ENCODE assay signal across 9 cellular contexts in the genomic region with DNA sequence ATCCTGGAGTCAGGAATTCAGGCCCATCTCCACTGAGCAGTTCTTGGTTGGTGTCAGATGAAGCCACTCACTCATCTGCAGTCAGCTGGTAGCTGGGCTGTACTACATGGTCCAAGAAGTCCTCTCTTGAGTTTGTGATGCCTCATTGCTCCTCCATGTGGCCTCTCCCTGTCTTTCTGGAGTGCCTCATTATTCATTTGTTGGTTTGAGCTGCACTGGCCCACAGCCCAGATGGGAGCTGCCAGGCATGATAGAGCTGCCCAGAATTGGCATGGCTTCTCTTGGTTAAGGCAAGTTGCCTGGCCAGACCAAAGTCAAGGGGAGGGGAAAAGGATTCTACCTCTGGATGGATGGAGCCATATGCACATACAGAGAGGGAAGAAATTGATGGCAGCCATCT. TPM values are rescaled to one million over a fixed set of nuclear protein-coding genes. Genes with fewer than 3 reads are reported as not detected.
DNase-seq lines count a peak whose midpoint lies in the region; ATAC-seq, FAIRE-seq and TF ChIP-seq lines count a peak whose summit lies in the region.
"Had no signal": no experiment of that assay in that cellular context is flagged by ENCODE, and none has a peak within 500 bp of the region (broad histone marks: within the 10 kb centered on the region; RNA-seq: fewer than 3 reads in every experiment).

No MANE protein-coding gene starts in this region.

- no peak for FAIRE-seq in urothelium cell line (lab: Jason Lieb, UNC)

- no peaks in the 10 kb centered on the region for H3K27me3 ChIP-seq in HCT116 (ENCODE audit: insufficient read depth, low read length)

- peak; percentile 36 for ATAC-seq in HCT116
- no peak for ATAC-seq in HG03571 (IDR thresholded peaks at IDR 0.05; ENCODE audit: unreplicated experiment)
- ATAC-seq: lower lobe of right lung had no signal

- no peak overlapping the region for H3K9ac ChIP-seq in HCT116 (ENCODE audit: low read length)

- H3K4me2 ChIP-seq in HCT116 (ENCODE audit: low read length) = no peak overlapping the region

- H3K36me3 ChIP-seq in HCT116 (ENCODE audit: control insufficient read depth in 1 of 2, insufficient read depth in 2 of 2, low read length in 2 of 2) = peaks cover 10 to 31% of the 10 kb centered on the region in 2 experiments

- H3K79me2 ChIP-seq in HCT116 (ENCODE audit: insufficient read depth, low read length) = peaks cover 4% of the 10 kb centered on the region; the same call in 1 of the 2 replicates

- H2AFZ ChIP-seq in HCT116 (ENCODE audit: low read depth, low read length, poor library complexity, severe bottlenecking) = no peak overlapping the region

- POLR2A ChIA-PET in HCT116 (lab: Charles Lee) = interaction anchor here (2.0 kb wide), 1 partner anchor 8 kb away, joined by 6 read pairs; a partner anchor contains a TSS

- no peak for TF ChIP-seq RAD21 in HCT116 (IDR thresholded peaks at IDR 0.05; ENCODE audit: low read depth)

- no peaks in the 10 kb centered on the region for H3K9me2 ChIP-seq in HCT116 (ENCODE audit: insufficient read depth)

- H3K4me3 ChIP-seq in HCT116 (replicated peaks in 1 of 2; ENCODE audit: low read depth in 1 of 2, low read length in 2 of 2) (no peak overlapping the region), lower leg skin (ENCODE audit: low read depth, poor library complexity, severe bottlenecking) (no peak overlapping the region)
- H3K4me3 ChIP-seq: lower lobe of right lung had no signal

- intact Hi-C loops in HCT116 (cut with micrococcal nuclease) (no loop called here), lower leg skin (cut with DNase I; ENCODE audit: low total_unique reads) (no loop called here)

- H4K20me1 ChIP-seq in HCT116 (ENCODE audit: insufficient read depth) = no peaks in the 10 kb centered on the region

- CTCF ChIA-PET in HCT116 (lab: Charles Lee) = no interaction called here

- DNase-seq in HCT116 (ENCODE audit: low read depth, low spot score) (no peak), NCI-H69 (lab: John Stamatoyannopoulos, UW) (peak; percentile 69), fibroblast of gingiva (ENCODE audit: low read depth) (peak; percentile 79), renal cortical epithelial cell (ENCODE audit: low read depth) (peak; percentile 92), SIG-M5 treated with dmso at 0.1 percent for 504 hours (lab: John Stamatoyannopoulos, UW; ENCODE audit: unreplicated experiment) (no peak), urothelium cell line (ENCODE audit: low spot score) (no peak), lower leg skin (ENCODE audit: low spot score in 2 of 2) (no peak)
- DNase-seq: lower lobe of right lung had no signal

- RAD21 ChIA-PET in HCT116 (lab: Charles Lee; ENCODE audit: low non-redundant PET in 1 of 2, low total read pairs in 2 of 2, uncharacterized antibody in 2 of 2, unreplicated experiment in 2 of 2) = no interaction called here

- BruUV-seq in HCT116 (replicated peaks; lab: Mats Ljungman, UMichigan) = no TSS peak

- TF ChIP-seq CTCF in HCT116 (IDR thresholded peaks at IDR 0.05 in 2 of 3, conservative IDR thresholded peaks at IDR 0.05 in 1 of 3; ENCODE audit: borderline replicate concordance in 1 of 3, insufficient read depth in 1 of 3, low read depth in 2 of 3, low read length in 2 of 3) = no peak
- no peak for TF ChIP-seq CTCF in lower leg skin (IDR thresholded peaks at IDR 0.05)

- no peaks in the 10 kb centered on the region for H3K9me3 ChIP-seq in HCT116 (ENCODE audit: control insufficient read depth in 1 of 2, insufficient read depth in 1 of 2, low read depth in 1 of 2, low read length in 2 of 2)
- H3K9me3 ChIP-seq: lower lobe of right lung had no signal

- H3K27ac ChIP-seq in HCT116 (ENCODE audit: low read depth, low read length) = no peak overlapping the region
- H3K27ac ChIP-seq: lower lobe of right lung had no signal

- TF ChIP-seq POLR2A in HCT116 (IDR thresholded peaks at IDR 0.05; ENCODE audit: borderline replicate concordance, extremely low read depth, insufficient read depth, insufficient read length) (no peak), lower leg skin (IDR thresholded peaks at IDR 0.05) (no peak)

- peaks cover 11 to 14% of the 10 kb centered on the region in 2 experiments for H3K4me1 ChIP-seq in HCT116 (ENCODE audit: control insufficient read depth in 1 of 2, insufficient read depth in 2 of 2, low read length in 2 of 2)

TF ChIP-seq in HCT116, 20 proteins besides CTCF, POLR2A, EP300 and RAD21:
- TF ChIP-seq ZFX (IDR thresholded peaks at IDR 0.05) (no peak), SRF (IDR thresholded peaks at IDR 0.05; ENCODE audit: low read depth) (no peak), JUND (IDR thresholded peaks at IDR 0.05) (no peak), SIN3A (IDR thresholded peaks at IDR 0.05; ENCODE audit: low read depth) (no peak), ZNF274 (IDR thresholded peaks at IDR 0.05; ENCODE audit: low read depth, low read length) (no peak), CEBPB (IDR thresholded peaks at IDR 0.05; ENCODE audit: low read depth) (no peak), EGR1 (IDR thresholded peaks at IDR 0.05; ENCODE audit: low read depth) (no peak), CBX3 (IDR thresholded peaks at IDR 0.05; ENCODE audit: low read depth) (no peak), YY1 (IDR thresholded peaks at IDR 0.05; ENCODE audit: extremely low read depth, insufficient replicate concordance, low read depth, low read length) (no peak), ELF1 (IDR thresholded peaks at IDR 0.05; ENCODE audit: borderline replicate concordance, low read depth) (no peak), SP1 (IDR thresholded peaks at IDR 0.05; ENCODE audit: low read depth) (no peak), POLR2AphosphoS5 (IDR thresholded peaks at IDR 0.05; ENCODE audit: low read depth, low read length) (no peak), TCF7L2 (IDR thresholded peaks at IDR 0.05; ENCODE audit: borderline replicate concordance, extremely low read depth, insufficient read depth, insufficient read length) (no peak)
- TF ChIP-seq, protein P1, sequence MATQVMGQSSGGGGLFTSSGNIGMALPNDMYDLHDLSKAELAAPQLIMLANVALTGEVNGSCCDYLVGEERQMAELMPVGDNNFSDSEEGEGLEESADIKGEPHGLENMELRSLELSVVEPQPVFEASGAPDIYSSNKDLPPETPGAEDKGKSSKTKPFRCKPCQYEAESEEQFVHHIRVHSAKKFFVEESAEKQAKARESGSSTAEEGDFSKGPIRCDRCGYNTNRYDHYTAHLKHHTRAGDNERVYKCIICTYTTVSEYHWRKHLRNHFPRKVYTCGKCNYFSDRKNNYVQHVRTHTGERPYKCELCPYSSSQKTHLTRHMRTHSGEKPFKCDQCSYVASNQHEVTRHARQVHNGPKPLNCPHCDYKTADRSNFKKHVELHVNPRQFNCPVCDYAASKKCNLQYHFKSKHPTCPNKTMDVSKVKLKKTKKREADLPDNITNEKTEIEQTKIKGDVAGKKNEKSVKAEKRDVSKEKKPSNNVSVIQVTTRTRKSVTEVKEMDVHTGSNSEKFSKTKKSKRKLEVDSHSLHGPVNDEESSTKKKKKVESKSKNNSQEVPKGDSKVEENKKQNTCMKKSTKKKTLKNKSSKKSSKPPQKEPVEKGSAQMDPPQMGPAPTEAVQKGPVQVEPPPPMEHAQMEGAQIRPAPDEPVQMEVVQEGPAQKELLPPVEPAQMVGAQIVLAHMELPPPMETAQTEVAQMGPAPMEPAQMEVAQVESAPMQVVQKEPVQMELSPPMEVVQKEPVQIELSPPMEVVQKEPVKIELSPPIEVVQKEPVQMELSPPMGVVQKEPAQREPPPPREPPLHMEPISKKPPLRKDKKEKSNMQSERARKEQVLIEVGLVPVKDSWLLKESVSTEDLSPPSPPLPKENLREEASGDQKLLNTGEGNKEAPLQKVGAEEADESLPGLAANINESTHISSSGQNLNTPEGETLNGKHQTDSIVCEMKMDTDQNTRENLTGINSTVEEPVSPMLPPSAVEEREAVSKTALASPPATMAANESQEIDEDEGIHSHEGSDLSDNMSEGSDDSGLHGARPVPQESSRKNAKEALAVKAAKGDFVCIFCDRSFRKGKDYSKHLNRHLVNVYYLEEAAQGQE (IDR thresholded peaks at IDR 0.05; ENCODE audit: low read depth) = no peak
- TF ChIP-seq, protein P2, sequence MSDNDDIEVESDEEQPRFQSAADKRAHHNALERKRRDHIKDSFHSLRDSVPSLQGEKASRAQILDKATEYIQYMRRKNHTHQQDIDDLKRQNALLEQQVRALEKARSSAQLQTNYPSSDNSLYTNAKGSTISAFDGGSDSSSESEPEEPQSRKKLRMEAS (IDR thresholded peaks at IDR 0.05) = no peak

RNA-seq across cellular contexts. Expression of a gene that starts 8.0 kb away (rescaled TPM):
- total RNA-seq in HCT116 (2021; ENCODE audit: unreplicated experiment) (19.3 TPM), renal cortical epithelial cell (6.9 and 9.4 TPM in 2 replicates), lower leg skin (10 to 100 TPM in 1 of 4 donors, 1 to 10 TPM in 3; 7.2 to 12.5 (median 7.9) TPM)
- 4.9 and 8.7 TPM in 2 replicates for polyA plus RNA-seq in HCT116 (2012)

RNA-seq across cellular contexts. Expression of a gene that starts 8.1 kb away (rescaled TPM):
- 113 TPM for total RNA-seq in HCT116 (2021; ENCODE audit: unreplicated experiment)
- polyA plus RNA-seq in HCT116 (2012) = 37.7 and 51.2 TPM in 2 replicates
- total RNA-seq in renal cortical epithelial cell = 58.2 and 92.7 TPM in 2 replicates
- total RNA-seq in lower leg skin = 10 to 100 TPM; 32.8 to 55.0 (median 44.0) TPM

Comparison
In these comparisons a context has a peak if more than half of its experiments do, and no peak if none do; other contexts are left out.
1. DNase-seq: peak in NCI-H69 (single experiment), fibroblast of gingiva (single experiment) and renal cortical epithelial cell (single experiment); none in HCT116 (single experiment), SIG-M5 treated with dmso at 0.1 percent for 504 hours (single experiment), urothelium cell line (single experiment) and lower leg skin (0 of 2).